In the genomic region with DNA sequence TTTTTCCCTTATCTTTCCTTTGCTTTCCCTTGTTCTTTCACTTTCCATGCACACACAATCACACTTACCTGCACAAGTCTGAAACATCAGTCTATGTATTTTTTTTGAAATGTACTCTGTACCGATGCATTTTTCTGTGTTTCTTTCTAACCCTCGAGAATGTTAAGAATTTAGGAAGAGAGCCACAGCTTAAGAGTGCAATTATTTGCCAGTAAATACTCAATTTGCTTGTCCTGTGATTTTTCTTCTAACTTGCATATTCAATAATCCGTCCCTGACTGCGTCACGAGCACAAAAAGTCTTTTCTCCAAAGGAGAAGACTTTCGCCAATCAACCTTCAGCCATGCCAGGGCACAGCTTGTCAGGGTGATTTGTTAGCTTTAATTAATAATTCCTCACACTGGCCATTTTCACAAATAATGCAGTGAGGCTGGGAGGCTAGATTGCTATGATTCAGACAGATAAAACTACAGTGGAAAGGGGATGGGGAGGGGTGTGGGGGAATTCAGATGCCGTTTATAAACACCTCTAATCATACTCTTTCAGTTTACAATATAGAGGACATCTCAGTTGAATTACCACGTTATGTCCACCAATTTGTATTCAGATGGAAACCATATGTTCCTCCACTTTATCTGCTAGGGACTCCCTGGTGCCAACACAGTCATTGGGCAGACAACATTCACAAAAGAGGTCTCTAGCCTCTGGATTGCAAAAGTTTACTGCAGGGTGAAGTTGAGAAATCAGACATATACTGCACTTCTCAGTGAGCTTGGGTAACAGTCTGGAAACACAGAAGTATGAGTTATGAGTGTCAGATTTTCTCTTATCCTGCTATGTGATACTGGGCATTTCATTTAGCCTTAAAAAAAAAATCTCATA, we compare ENCODE assay signal across 9 cellular contexts.
DNase-seq lines count a peak whose midpoint lies in the region; ATAC-seq and TF ChIP-seq lines count a peak whose summit lies in the region.
"Had no signal": no experiment of that assay in that cellular context is flagged by ENCODE, and none has a peak within 500 bp of the region (broad histone marks: within the 10 kb centered on the region; RNA-seq: fewer than 3 reads in every experiment).

No MANE protein-coding gene starts in this region.

- H3K23ac ChIP-seq in IMR-90 (ENCODE audit: low read depth, low read length) = peak overlapping the region; percentile 26

- H2BK20ac ChIP-seq in IMR-90 (ENCODE audit: low read depth, low read length) = 0 out of 2 replicates have a peak overlapping the region, but pooled peaks have one; percentile 28

- BruUV-seq in IMR-90 (replicated peaks; lab: Mats Ljungman, UMichigan) = no TSS peak

- H4K91ac ChIP-seq in IMR-90 (ENCODE audit: insufficient read depth, low read depth, low read length) = peak overlapping the region; percentile 20; the same call in 1 of the 2 replicates

- no peaks in the 10 kb centered on the region for H3K36me3 ChIP-seq in IMR-90 (ENCODE audit: control insufficient read depth, insufficient read depth, low read length)
- no peaks in the 10 kb centered on the region for H3K36me3 ChIP-seq in lung (ENCODE audit: control insufficient read depth in 2 of 2, insufficient read depth in 2 of 2, low read length in 2 of 2)
- H3K36me3 ChIP-seq in upper lobe of right lung = no peaks in the 10 kb centered on the region

- no peaks in the 10 kb centered on the region for H3K9me1 ChIP-seq in IMR-90 (ENCODE audit: insufficient read depth, low read length)

- H3K9me3 ChIP-seq in IMR-90 (ENCODE audit: control insufficient read depth, insufficient read depth, low read length) (no peaks in the 10 kb centered on the region), lung (ENCODE audit: control insufficient read depth in 2 of 2, insufficient read depth in 1 of 2, low read length in 1 of 2) (no peaks in the 10 kb centered on the region), upper lobe of right lung (no peaks in the 10 kb centered on the region)

- no peak overlapping the region; the same call in 1 of the 2 replicates for H3K56ac ChIP-seq in IMR-90 (ENCODE audit: extremely low read depth, insufficient read depth, low read length)

- CTCF ChIA-PET in IMR-90 (lab: Yijun Ruan, JAX) = no interaction called here

- H3K27me3 ChIP-seq in IMR-90 (ENCODE audit: control insufficient read depth, insufficient read depth, low read length) (no peaks in the 10 kb centered on the region), lung (ENCODE audit: control insufficient read depth, insufficient read depth) (no peaks in the 10 kb centered on the region), upper lobe of right lung (no peaks in the 10 kb centered on the region)

- peak overlapping the region; percentile 36 for H2AFZ ChIP-seq in IMR-90 (replicated peaks; ENCODE audit: low read length, poor library complexity)

- H3K14ac ChIP-seq in IMR-90 (replicated peaks; ENCODE audit: low read depth, low read length) = peak overlapping the region; percentile 6

- intact Hi-C loops in IMR-90 (cut with micrococcal nuclease) (loop anchor here (5.0 kb wide), 1 partner anchor 377 kb away; no protein-coding TSS in a partner anchor), upper lobe of right lung (cut with DNase I) (no loop called here)

- H2BK5ac ChIP-seq in IMR-90 (ENCODE audit: low read depth, low read length, poor library complexity, severe bottlenecking) = peak overlapping the region; percentile 59

- H4K8ac ChIP-seq in IMR-90 (ENCODE audit: low read depth in 2 of 2, low read length in 2 of 2) = peak overlapping the region in 1 of 2 experiments; percentile 44; a peak in 1 of 4 replicates

- in situ Hi-C loops in IMR-90 (cut with MboI; ENCODE audit: low sequenced_read_pairs) = no loop called here

- H3K4me3 ChIP-seq in IMR-90 (ENCODE audit: insufficient read depth, low read depth, low read length) (peak overlapping the region; percentile 25), lung (no peak overlapping the region), upper lobe of right lung (peak overlapping the region; percentile 46)

- TF ChIP-seq CTCF in IMR-90 (conservative IDR thresholded peaks at IDR 0.05; ENCODE audit: low read depth, low read length) = no peak
- TF ChIP-seq CTCF in lung (IDR thresholded peaks at IDR 0.05; ENCODE audit: control extremely low read depth, extremely low read depth) = no peak
- no peak for TF ChIP-seq CTCF in upper lobe of right lung (IDR thresholded peaks at IDR 0.05)

- no peak overlapping the region for H2AK5ac ChIP-seq in IMR-90 (ENCODE audit: low read depth, low read length)

- peak overlapping the region; percentile 69; the same call in 1 of the 2 replicates for H3K27ac ChIP-seq in IMR-90 (ENCODE audit: insufficient read depth, low read length)
- peak overlapping the region; percentile 4 to 51 for H3K27ac ChIP-seq in lung (ENCODE audit: low read depth in 1 of 2, low read length in 1 of 2)
- H3K27ac ChIP-seq in upper lobe of right lung = peak overlapping the region; percentile 78

- peak; percentile 59 for DNase-seq in IMR-90
- peak; percentile 12 for DNase-seq in cerebellum (ENCODE audit: low spot score)
- DNase-seq in lung (ENCODE audit: low spot score) = no peak
- no peak for DNase-seq in upper lobe of right lung
- DNase-seq: activated CD4-positive, alpha-beta memory T cell treated with anti-CD3 and anti-CD28 coated beads for 36 hours; NCI-H2171 had no signal

- H3K4ac ChIP-seq in IMR-90 (ENCODE audit: low read depth, low read length) = peak overlapping the region; percentile 32; the same call in 1 of the 2 replicates

- peak overlapping the region; percentile 96 for H3K4me2 ChIP-seq in IMR-90 (ENCODE audit: low read depth, low read length)

- peak overlapping the region; percentile 77 for H2BK120ac ChIP-seq in IMR-90 (ENCODE audit: low read depth, low read length)

- H3K4me1 ChIP-seq in IMR-90 (ENCODE audit: control insufficient read depth, insufficient read depth, low read length) = no peaks in the 10 kb centered on the region; the same call in 1 of the 2 replicates
- peaks cover 0 to 14% of the 10 kb centered on the region in 2 donors for H3K4me1 ChIP-seq in lung (ENCODE audit: control insufficient read depth in 2 of 2, insufficient read depth in 2 of 2, low read length in 2 of 2)
- H3K4me1 ChIP-seq in upper lobe of right lung = no peaks in the 10 kb centered on the region

- no peaks in the 10 kb centered on the region for H3K79me1 ChIP-seq in IMR-90 (ENCODE audit: low read depth in 1 of 2, low read length in 2 of 2)

- H3K9ac ChIP-seq in IMR-90 (ENCODE audit: low read depth, low read length) = peak overlapping the region; percentile 6; the same call in 1 of the 2 replicates

- no peak overlapping the region for H2AK9ac ChIP-seq in IMR-90 (replicated peaks; ENCODE audit: low read depth, low read length, poor library complexity)

- H4K20me1 ChIP-seq in IMR-90 (ENCODE audit: insufficient read depth, low read length) = no peaks in the 10 kb centered on the region

- no peak for TF ChIP-seq POLR2A in IMR-90 (IDR thresholded peaks at IDR 0.05; ENCODE audit: low read depth, low read length)

- H4K5ac ChIP-seq in IMR-90 (ENCODE audit: low read depth, low read length) = 0 out of 2 replicates have a peak overlapping the region, but pooled peaks have one; percentile 66

- no CpG with 5 or more reads among the region's 8 CpGs for WGBS in IMR-90 (ENCODE audit: extremely low coverage in 2 of 2, insufficient read length in 1 of 2), 2 experiments
- WGBS in lung, 2 donors = 52 to 73% methylated on average over 8 of the region's 8 CpGs

- peak overlapping the region; percentile 16; the same call in 1 of the 3 replicates for H2BK15ac ChIP-seq in IMR-90 (ENCODE audit: low read depth, low read length)

- POLR2A ChIA-PET in IMR-90 (lab: Charles Lee; ENCODE audit: unreplicated experiment) = no interaction called here

- peak; percentile 82 for ATAC-seq in IMR-90 (ENCODE audit: low read depth)
- ATAC-seq in lung (ENCODE audit: insufficient read depth, low FRiP score) = peak; percentile 73
- peak; percentile 84 for ATAC-seq in upper lobe of right lung
- ATAC-seq in HG02642 (IDR thresholded peaks at IDR 0.05; ENCODE audit: poor library complexity, unreplicated experiment) = no peak
- no peak for ATAC-seq in HG03520 (IDR thresholded peaks at IDR 0.05; ENCODE audit: unreplicated experiment)
- no peak for ATAC-seq in GM21529 (IDR thresholded peaks at IDR 0.05; ENCODE audit: unreplicated experiment)

- dilution Hi-C loops in IMR-90 (cut with HindIII; ENCODE audit: low sequenced_read_pairs, unreplicated experiment) = no loop called here

- TF ChIP-seq RAD21 in IMR-90 (IDR thresholded peaks at IDR 0.05; ENCODE audit: low read length) = no peak

- H3K18ac ChIP-seq in IMR-90 (ENCODE audit: low read depth, low read length) = peak overlapping the region; percentile 90; the same call in 1 of the 2 replicates

TF ChIP-seq in IMR-90, 13 proteins besides CTCF, POLR2A, EP300 and RAD21:
- TF ChIP-seq CHD1 (IDR thresholded peaks at IDR 0.05; ENCODE audit: low read depth, low read length) = no peak
- peak; percentile 63 for TF ChIP-seq CEBPB (IDR thresholded peaks at IDR 0.05; ENCODE audit: low read depth, low read length)

Comparison
In these comparisons a context has a peak if more than half of its experiments do, and no peak if none do; other contexts are left out.
1. ATAC-seq: peak in IMR-90 (single experiment), lung (single experiment) and upper lobe of right lung (single experiment); none in HG02642 (single experiment), HG03520 (single experiment) and GM21529 (single experiment).
2. DNase-seq: peak in IMR-90 (single experiment) and cerebellum (single experiment); none in lung (single experiment) and upper lobe of right lung (single experiment).
3. H3K27ac ChIP-seq: peak in every context shown above with its lines; median percentile 78 in upper lobe of right lung; 69 in IMR-90; 28 in lung.